ENCODE assay signal across 32 cellular contexts in the genomic region with DNA sequence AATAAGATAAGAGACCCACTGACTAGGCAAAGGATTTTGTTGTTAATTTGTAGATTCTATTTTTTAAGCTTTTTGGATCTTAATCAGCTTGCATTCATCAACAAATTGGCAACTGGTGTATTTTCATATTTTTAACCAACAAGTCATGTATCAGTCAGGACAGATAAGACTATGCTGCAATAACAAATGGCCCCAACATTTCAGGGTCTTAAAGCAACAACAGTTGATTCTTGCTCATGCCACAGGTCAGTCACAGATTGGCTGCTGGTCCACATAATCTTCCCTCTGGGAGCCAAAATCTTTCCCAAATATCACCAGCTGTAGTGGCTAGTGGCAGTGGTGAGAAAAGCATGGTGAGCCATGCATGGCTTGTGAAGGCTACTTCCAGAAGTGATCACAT. TPM values are rescaled to one million over a fixed set of nuclear protein-coding genes. Genes with fewer than 3 reads are reported as not detected.
"Had no signal": no experiment of that assay in that cellular context is flagged by ENCODE, and none has a peak within 500 bp of the region (broad histone marks: within the 10 kb centered on the region; RNA-seq: fewer than 3 reads in every experiment).

No MANE protein-coding gene starts in this region.

- H3K27me3 ChIP-seq: testis, thyroid gland, upper lobe of left lung, uterus, vagina had no signal

- H3K27ac ChIP-seq: stomach, suprapubic skin, testis, thoracic aorta, thyroid gland, tibial artery, tibial nerve, transverse colon, upper lobe of left lung, upper lobe of right lung, uterus, vagina had no signal

- H3K36me3 Mint-ChIP-seq: stimulated activated effector memory CD8-positive, alpha-beta T cell treated with anti-CD3 and anti-CD28 coated beads, Interleukin-12 subunit alpha, Interleukin-12 subunit beta, amount 100 ng/mL, for 72 hours; stimulated activated memory B cell treated with anti-CD40 and anti-IgM and Interleukin-4, amounts not matched to agents 10 μg/mL and 1 μg/mL and 100 μg/mL, for 72 hours; stimulated activated naive B cell treated with anti-CD40 and anti-IgM and Interleukin-4, amounts not matched to agents 10 μg/mL and 1 μg/mL and 100 μg/mL, for 72 hours; type B pancreatic cell had no signal

- ATAC-seq: stimulated activated effector memory CD8-positive, alpha-beta T cell treated with anti-CD3 and anti-CD28 coated beads, Interleukin-12 subunit alpha, Interleukin-12 subunit beta, amount 100 ng/mL, for 72 hours; stimulated activated memory B cell treated with anti-CD40 and anti-IgM and Interleukin-4, amounts not matched to agents 10 μg/mL and 1 μg/mL and 100 μg/mL, for 72 hours; stimulated activated naive B cell treated with anti-CD40 and anti-IgM and Interleukin-4, amounts not matched to agents 10 μg/mL and 1 μg/mL and 100 μg/mL, for 72 hours; stimulated activated naive CD8-positive, alpha-beta T cell treated with anti-CD3 and anti-CD28 coated beads, Interleukin-15, amount 100 ng/mL, for 72 hours; stimulated activated naive CD8-positive, alpha-beta T cell treated with anti-CD3 and anti-CD28 coated beads, Interleukin-15, Interleukin-2, amounts not matched to agents 100 U/mL and 50 U/mL, for 24 hours; upper lobe of right lung had no signal

- DNase-seq: stimulated activated CD4-positive, alpha-beta T cell treated with anti-CD3 and anti-CD28 coated beads, Interleukin-2, amount 100 ng/mL, for 48 hours; stimulated activated CD4-positive, alpha-beta T cell treated with anti-CD3 and anti-CD28 coated beads, Interleukin-4, amount 100 ng/mL, for 1 hour; stimulated activated CD4-positive, alpha-beta T cell treated with anti-CD3 and anti-CD28 coated beads, Interleukin-4, amount 100 ng/mL, for 24 hours; stimulated activated CD8-positive, alpha-beta memory T cell treated with anti-CD3 and anti-CD28 coated beads, Interleukin-4, amount 100 ng/mL, for 48 hours; stimulated activated naive B cell treated with anti-CD40 and anti-IgM and Interleukin-4, amounts not matched to agents 10 μg/mL and 1 μg/mL and 100 μg/mL, for 72 hours; stimulated activated naive CD4-positive, alpha-beta T cell; stimulated activated naive CD4-positive, alpha-beta T cell treated with Interleukin-2 at 50 U/mL for 16 hours; stimulated activated naive CD8-positive, alpha-beta T cell treated with anti-CD3 and anti-CD28 coated beads, Interleukin-15, amount 100 ng/mL, for 72 hours; stimulated activated naive CD8-positive, alpha-beta T cell treated with anti-CD3 and anti-CD28 coated beads, Interleukin-15, Interleukin-2, amounts not matched to agents 100 U/mL and 50 U/mL, for 24 hours; stomach; substantia nigra; testis; thyroid gland; tibial artery; transverse colon; trophoblast cell; upper lobe of left lung; upper lobe of right lung; uterus had no signal

- H3K27ac Mint-ChIP-seq: stimulated activated effector memory CD8-positive, alpha-beta T cell treated with anti-CD3 and anti-CD28 coated beads, Interleukin-12 subunit alpha, Interleukin-12 subunit beta, amount 100 ng/mL, for 72 hours; stimulated activated memory B cell treated with anti-CD40 and anti-IgM and Interleukin-4, amounts not matched to agents 10 μg/mL and 1 μg/mL and 100 μg/mL, for 72 hours; stimulated activated naive B cell treated with anti-CD40 and anti-IgM and Interleukin-4, amounts not matched to agents 10 μg/mL and 1 μg/mL and 100 μg/mL, for 72 hours; stimulated activated naive CD8-positive, alpha-beta T cell treated with anti-CD3 and anti-CD28 coated beads, Interleukin-15, amount 100 ng/mL, for 72 hours; stimulated activated naive CD8-positive, alpha-beta T cell treated with anti-CD3 and anti-CD28 coated beads, Interleukin-15, Interleukin-2, amounts not matched to agents 100 ng/mL and 50 ng/mL, for 24 hours; type B pancreatic cell had no signal

- H3K36me3 ChIP-seq: stomach, suprapubic skin, thoracic aorta, thyroid gland, tibial artery, tibial nerve, transverse colon, upper lobe of left lung, upper lobe of right lung, uterus, vagina had no signal

- H3K27me3 Mint-ChIP-seq: stimulated activated memory B cell treated with anti-CD40 and anti-IgM and Interleukin-4, amounts not matched to agents 10 μg/mL and 1 μg/mL and 100 μg/mL, for 72 hours had no signal

- H3K9me3 Mint-ChIP-seq: stimulated activated effector memory CD8-positive, alpha-beta T cell treated with anti-CD3 and anti-CD28 coated beads, Interleukin-12 subunit alpha, Interleukin-12 subunit beta, amount 100 ng/mL, for 72 hours; stimulated activated naive CD8-positive, alpha-beta T cell treated with anti-CD3 and anti-CD28 coated beads, Interleukin-15, Interleukin-2, amounts not matched to agents 100 ng/mL and 50 ng/mL, for 24 hours had no signal

- H3K4me3 Mint-ChIP-seq: stimulated activated effector memory CD8-positive, alpha-beta T cell treated with anti-CD3 and anti-CD28 coated beads, Interleukin-12 subunit alpha, Interleukin-12 subunit beta, amount 100 ng/mL, for 72 hours; stimulated activated memory B cell treated with anti-CD40 and anti-IgM and Interleukin-4, amounts not matched to agents 10 μg/mL and 1 μg/mL and 100 μg/mL, for 72 hours; stimulated activated naive B cell treated with anti-CD40 and anti-IgM and Interleukin-4, amounts not matched to agents 10 μg/mL and 1 μg/mL and 100 μg/mL, for 72 hours; stimulated activated naive CD8-positive, alpha-beta T cell treated with anti-CD3 and anti-CD28 coated beads, Interleukin-15, amount 100 ng/mL, for 72 hours; stimulated activated naive CD8-positive, alpha-beta T cell treated with anti-CD3 and anti-CD28 coated beads, Interleukin-15, Interleukin-2, amounts not matched to agents 100 ng/mL and 50 ng/mL, for 24 hours; type B pancreatic cell had no signal

- FAIRE-seq: urothelium cell line had no signal

- H3K4me3 ChIP-seq: stomach, suprapubic skin, testis, thoracic aorta, thyroid gland, tibial artery, tibial nerve, transverse colon, upper lobe of left lung, upper lobe of right lung, uterus, vagina had no signal

- H3K9me3 ChIP-seq: suprapubic skin, testis, thoracic aorta, thyroid gland, tibial artery, transverse colon, upper lobe of left lung, upper lobe of right lung, uterus, vagina had no signal

- H3K4me1 Mint-ChIP-seq: stimulated activated effector memory CD8-positive, alpha-beta T cell treated with anti-CD3 and anti-CD28 coated beads, Interleukin-12 subunit alpha, Interleukin-12 subunit beta, amount 100 ng/mL, for 72 hours; stimulated activated memory B cell treated with anti-CD40 and anti-IgM and Interleukin-4, amounts not matched to agents 10 μg/mL and 1 μg/mL and 100 μg/mL, for 72 hours; stimulated activated naive B cell treated with anti-CD40 and anti-IgM and Interleukin-4, amounts not matched to agents 10 μg/mL and 1 μg/mL and 100 μg/mL, for 72 hours; stimulated activated naive CD8-positive, alpha-beta T cell treated with anti-CD3 and anti-CD28 coated beads, Interleukin-15, amount 100 ng/mL, for 72 hours had no signal

- H3K4me1 ChIP-seq: stomach, suprapubic skin, testis, thyroid gland, tibial artery, tibial nerve, transverse colon, upper lobe of left lung, upper lobe of right lung, uterus, vagina had no signal

RNA-seq across cellular contexts. Expression of gene SERPINA12, which starts 21.9 kb away (rescaled TPM):
- total RNA-seq: stomach, subcutaneous adipose tissue, temporal lobe, thoracic aorta, thyroid gland, tibial nerve, transverse colon, upper lobe of left lung, upper lobe of right lung, ureter, urinary bladder, uterus had no signal
- polyA plus RNA-seq: urinary bladder had no signal

RNA-seq across cellular contexts. Expression of gene SERPINA4, which starts 30.1 kb away (rescaled TPM):
- total RNA-seq: subcutaneous adipose tissue, suprapubic skin, temporal lobe, thoracic aorta, thyroid gland, tibial nerve, transverse colon, upper lobe of right lung, ureter, urinary bladder, vagina had no signal
- polyA plus RNA-seq: urinary bladder had no signal

RNA-seq across cellular contexts. Expression of gene SERPINA5, which starts 50.0 kb away (rescaled TPM):
- total RNA-seq: temporal lobe had no signal

RNA-seq across cellular contexts. Expression of gene SERPINA9, which starts 55.2 kb away (rescaled TPM):
- total RNA-seq: stomach, subcutaneous adipose tissue, temporal lobe, testis, thyroid gland, tibial nerve, transverse colon, upper lobe of right lung, ureter, urinary bladder, uterus had no signal
- polyA plus RNA-seq: urinary bladder had no signal
